ENCODE assay signal across 1 cellular context in genomic region chr3:166110102-166110501, GRCh38.
TF ChIP-seq lines count a peak whose summit lies in the region.

No MANE protein-coding gene starts in this region.

TF ChIP-seq in H1, 55 proteins besides CTCF, POLR2A, EP300 and RAD21:
- TF ChIP-seq SIX5 (IDR thresholded peaks at IDR 0.05; ENCODE audit: low read depth, low read length), result no peak
- TF ChIP-seq BACH1 (IDR thresholded peaks at IDR 0.05; ENCODE audit: low read length), result no peak
- TF ChIP-seq SP4 (IDR thresholded peaks at IDR 0.05; ENCODE audit: low read length), result no peak
- TF ChIP-seq KDM5A (IDR thresholded peaks at IDR 0.05; ENCODE audit: low read length), result no peak
- TF ChIP-seq CBX5 (IDR thresholded peaks at IDR 0.05; ENCODE audit: low read depth, low read length), result no peak
